Comparison of ENCODE assay signal across 14 cellular contexts in genomic region chr7:101633516-101633915, GRCh38. TPM values are rescaled to one million over a fixed set of nuclear protein-coding genes. Genes with fewer than 3 reads are reported as not detected.
"Had no signal": no experiment of that assay in that cellular context is flagged by ENCODE, and none has a peak within 500 bp of the region (broad histone marks: within the 10 kb centered on the region; RNA-seq: fewer than 3 reads in every experiment).

No MANE protein-coding gene starts in this region.

- H3K4me3 ChIP-seq: mucosa of descending colon, tibial artery, uterus had no signal

- H3K27ac ChIP-seq: tibial artery, uterus had no signal

- H3K27me3 ChIP-seq: tibial artery, uterus had no signal

- H3K36me3 ChIP-seq: tibial artery, uterus had no signal

- H3K4me1 Mint-ChIP-seq: activated CD4-positive, alpha-beta memory T cell treated with anti-CD3 and anti-CD28 coated beads, Interleukin-2, amount 10 ng/mL, durations not matched to agents 7 days and 5 days; immature natural killer cell had no signal

- H3K9me3 Mint-ChIP-seq: activated CD4-positive, alpha-beta memory T cell treated with anti-CD3 and anti-CD28 coated beads, Interleukin-2, amount 10 ng/mL, durations not matched to agents 7 days and 5 days; activated T-cell treated with anti-CD3 and anti-CD28 coated beads, Interleukin-2, amount 50 U/mL, for 72 hours; effector memory CD8-positive, alpha-beta T cell; natural killer cell treated with Interleukin-12 subunit alpha and Interleukin-12 subunit beta and Interleukin-15 and Interleukin-18, amount 100 ng/mL, for 72 hours had no signal

- H3K27me3 Mint-ChIP-seq: activated CD4-positive, alpha-beta memory T cell treated with anti-CD3 and anti-CD28 coated beads, Interleukin-2, amount 10 ng/mL, durations not matched to agents 7 days and 5 days had no signal

- H3K36me3 Mint-ChIP-seq: immature natural killer cell; natural killer cell treated with Interleukin-12 subunit alpha and Interleukin-12 subunit beta and Interleukin-15 and Interleukin-18, amount 100 ng/mL, for 72 hours had no signal

- ATAC-seq: activated T-cell treated with anti-CD3 and anti-CD28 coated beads, Interleukin-2, amount 50 U/mL, for 72 hours; effector memory CD8-positive, alpha-beta T cell; mucosa of descending colon; natural killer cell treated with Interleukin-12 subunit alpha and Interleukin-12 subunit beta and Interleukin-15 and Interleukin-18, amount 100 ng/mL, for 72 hours had no signal

- H3K4me3 Mint-ChIP-seq: activated CD4-positive, alpha-beta memory T cell treated with anti-CD3 and anti-CD28 coated beads, Interleukin-2, amount 10 ng/mL, durations not matched to agents 7 days and 5 days; activated T-cell treated with anti-CD3 and anti-CD28 coated beads, Interleukin-2, amount 50 U/mL, for 72 hours; effector memory CD8-positive, alpha-beta T cell; immature natural killer cell; natural killer cell treated with Interleukin-12 subunit alpha and Interleukin-12 subunit beta and Interleukin-15 and Interleukin-18, amount 100 ng/mL, for 72 hours had no signal

- H3K4me1 ChIP-seq: uterus had no signal

- DNase-seq: activated CD4-positive, alpha-beta memory T cell treated with anti-CD3 and anti-CD28 coated beads, Interleukin-2, amount 10 ng/mL, durations not matched to agents 7 days and 5 days; activated gamma-delta T cell treated with Interleukin-2 at 50 U/mL for 16 hours; activated T-cell treated with anti-CD3 and anti-CD28 coated beads, Interleukin-2, amount 50 U/mL, for 72 hours; effector memory CD8-positive, alpha-beta T cell; immature natural killer cell; mucosa of descending colon; small intestine; SW 1271; tibial artery; uterus had no signal

- H3K27ac Mint-ChIP-seq: activated CD4-positive, alpha-beta memory T cell treated with anti-CD3 and anti-CD28 coated beads, Interleukin-2, amount 10 ng/mL, durations not matched to agents 7 days and 5 days; activated T-cell treated with anti-CD3 and anti-CD28 coated beads, Interleukin-2, amount 50 U/mL, for 72 hours; effector memory CD8-positive, alpha-beta T cell; immature natural killer cell; natural killer cell treated with Interleukin-12 subunit alpha and Interleukin-12 subunit beta and Interleukin-15 and Interleukin-18, amount 100 ng/mL, for 72 hours had no signal

- H3K9me3 ChIP-seq: mucosa of descending colon, uterus had no signal

RNA-seq across cellular contexts. Expression of gene MYL10, which starts 4.4 kb away (rescaled TPM):
- total RNA-seq: activated CD4-positive, alpha-beta memory T cell treated with anti-CD3 and anti-CD28 coated beads, Interleukin-2, amount 10 ng/mL, durations not matched to agents 7 days and 5 days; activated T-cell treated with anti-CD3 and anti-CD28 coated beads, Interleukin-2, amount 50 U/mL, for 72 hours; epithelial cell of proximal tubule; glomerular endothelial cell; mucosa of descending colon; natural killer cell treated with Interleukin-12 subunit alpha and Interleukin-12 subunit beta and Interleukin-15 and Interleukin-18, amount 100 ng/mL, for 72 hours; omental fat pad; uterus had no signal
- polyA plus RNA-seq: immature natural killer cell, small intestine had no signal
